In the genomic region with DNA sequence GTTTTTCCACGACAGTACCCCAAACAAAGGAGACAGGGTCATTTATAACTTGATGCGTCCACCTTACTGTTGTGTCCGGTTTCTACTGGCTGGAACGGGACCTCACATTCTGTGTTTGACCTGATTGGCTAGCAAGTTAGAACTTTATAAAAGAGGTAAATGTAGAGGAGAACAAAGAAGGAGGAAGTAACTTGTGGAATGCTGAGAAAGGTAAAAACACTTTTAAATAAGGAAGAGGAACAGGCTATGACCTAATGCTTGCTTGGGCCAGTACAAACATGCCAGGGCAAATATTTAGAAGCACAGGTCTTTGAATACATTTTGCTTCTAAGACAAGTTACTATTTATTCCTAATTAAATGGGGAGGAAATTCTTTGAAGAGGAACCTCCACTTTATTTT, we compare ENCODE assay signal across 15 cellular contexts.
DNase-seq lines count a peak whose midpoint lies in the region; ATAC-seq and TF ChIP-seq lines count a peak whose summit lies in the region.
"Had no signal": no experiment of that assay in that cellular context is flagged by ENCODE, and none has a peak within 500 bp of the region (broad histone marks: within the 10 kb centered on the region; RNA-seq: fewer than 3 reads in every experiment).

No MANE protein-coding gene starts in this region.

- H3K27me3 ChIP-seq in esophagus squamous epithelium (no peaks in the 10 kb centered on the region), smooth muscle cell (ENCODE audit: low read depth) (no peaks in the 10 kb centered on the region)
- H3K27me3 ChIP-seq: SJCRH30 had no signal

- no peak for TF ChIP-seq CTCF in MCF 10A (IDR thresholded peaks at IDR 0.05; ENCODE audit: unreplicated experiment)
- no peak for TF ChIP-seq CTCF in esophagus squamous epithelium (IDR thresholded peaks at IDR 0.05)
- TF ChIP-seq CTCF in smooth muscle cell (IDR thresholded peaks at IDR 0.05; ENCODE audit: borderline replicate concordance, insufficient read depth, poor library complexity, severe bottlenecking): no peak

- WGBS in esophagus squamous epithelium, 2 donors: 49 to 52% methylated on average over 4 of the region's 4 CpGs
- 86% methylated on average over 4 of the region's 4 CpGs for WGBS in smooth muscle cell (ENCODE audit: low lambda C conversion rate)

- H3K9ac ChIP-seq in smooth muscle cell (ENCODE audit: low read depth): no peak overlapping the region

- H3K9me3 Mint-ChIP-seq in MCF 10A (ENCODE audit: unreplicated experiment): no peaks in the 10 kb centered on the region

- H3K79me2 ChIP-seq in smooth muscle cell (ENCODE audit: low read depth): no peaks in the 10 kb centered on the region

- no peaks in the 10 kb centered on the region for H4K20me1 ChIP-seq in smooth muscle cell (ENCODE audit: low read depth)

- peaks cover 10% of the 10 kb centered on the region for H3K4me1 Mint-ChIP-seq in MCF 10A (ENCODE audit: insufficient read depth, unreplicated experiment)

- DNase-seq in KBM-7: peak; percentile 57
- no peak for DNase-seq in MCF 10A (ENCODE audit: unreplicated experiment)
- no peak for DNase-seq in esophagus squamous epithelium (lab: John Stamatoyannopoulos, UW)
- DNase-seq in smooth muscle cell (lab: John Stamatoyannopoulos, UW; ENCODE audit: unreplicated experiment): no peak
- no peak for DNase-seq in activated CD4-positive, alpha-beta T cell treated with anti-CD3 and anti-CD28 coated beads for 4 hours
- DNase-seq: H7, MM.1S, NCI-H1105, NCI-H187, NCI-H345, NCI-H526 treated with DMSO at 0.1 percent for 48 hours had no signal

- H3K4me2 ChIP-seq in smooth muscle cell: no peak overlapping the region

- H2AFZ ChIP-seq in smooth muscle cell (ENCODE audit: low read depth): no peak overlapping the region

- BruUV-seq in MCF 10A (replicated peaks; lab: Mats Ljungman, UMichigan): no TSS peak

- no peak overlapping the region for H3K4me3 Mint-ChIP-seq in MCF 10A (ENCODE audit: unreplicated experiment)
- H3K4me3 Mint-ChIP-seq: CD14-positive monocyte had no signal

- H3F3A ChIP-seq in smooth muscle cell (ENCODE audit: low read depth): no peaks in the 10 kb centered on the region

- TF ChIP-seq POLR2A in esophagus squamous epithelium (IDR thresholded peaks at IDR 0.05): no peak

- no peaks in the 10 kb centered on the region for H3K9me3 ChIP-seq in esophagus squamous epithelium
- H3K9me3 ChIP-seq in smooth muscle cell (replicated peaks; ENCODE audit: low read depth): no peaks in the 10 kb centered on the region
- H3K9me3 ChIP-seq: SJCRH30 had no signal

- CTCF ChIA-PET in MCF 10A (lab: Yijun Ruan, JAX): no interaction called here

- H3K36me3 Mint-ChIP-seq in MCF 10A (ENCODE audit: insufficient read depth, unreplicated experiment): no peaks in the 10 kb centered on the region
- H3K36me3 Mint-ChIP-seq: CD14-positive monocyte had no signal

- peak overlapping the region; percentile 34 to 82 (median 76) for H3K27ac ChIP-seq in esophagus squamous epithelium
- H3K27ac ChIP-seq in smooth muscle cell (ENCODE audit: low read depth): peak overlapping the region; percentile 57
- H3K27ac ChIP-seq: SJCRH30 had no signal

- in situ Hi-C loops in KBM-7 (cut with MboI; ENCODE audit: low pct_unique_long_range_greater_than_20kb, low sequenced_read_pairs): no loop called here

- intact Hi-C loops in MCF 10A (cut with micrococcal nuclease): no loop called here
- intact Hi-C loops in esophagus squamous epithelium (cut with DNase I): no loop called here

- H3K27ac Mint-ChIP-seq in MCF 10A (ENCODE audit: low read depth, unreplicated experiment): peak overlapping the region; percentile 73
- H3K27ac Mint-ChIP-seq: CD14-positive monocyte had no signal

- no peak overlapping the region for H3K4me3 ChIP-seq in esophagus squamous epithelium
- H3K4me3 ChIP-seq in smooth muscle cell: no peak overlapping the region
- H3K4me3 ChIP-seq: SJCRH30 had no signal

- no peaks in the 10 kb centered on the region for H3K27me3 Mint-ChIP-seq in MCF 10A (ENCODE audit: insufficient read depth, unreplicated experiment)

- no peak for ATAC-seq in GM19035 (IDR thresholded peaks at IDR 0.05; ENCODE audit: unreplicated experiment)
- ATAC-seq in HG03045 (IDR thresholded peaks at IDR 0.05; ENCODE audit: unreplicated experiment): no peak

- H3K36me3 ChIP-seq in esophagus squamous epithelium: no peaks in the 10 kb centered on the region
- no peaks in the 10 kb centered on the region for H3K36me3 ChIP-seq in smooth muscle cell (ENCODE audit: low read depth)
- H3K36me3 ChIP-seq: SJCRH30 had no signal

- H3K4me1 ChIP-seq in esophagus squamous epithelium: peaks cover 0 to 40% (median 6%) of the 10 kb centered on the region in 3 donors
- no peaks in the 10 kb centered on the region for H3K4me1 ChIP-seq in smooth muscle cell (ENCODE audit: low read depth)
- H3K4me1 ChIP-seq: SJCRH30 had no signal

- POLR2A ChIA-PET in MCF 10A (lab: Yijun Ruan, JAX): interaction anchor here (0.6 kb wide), 1 partner anchor 73 kb away, joined by 3 read pairs; no protein-coding TSS in a partner anchor
